Comparison of ENCODE assay signal across 32 cellular contexts in the genomic region with DNA sequence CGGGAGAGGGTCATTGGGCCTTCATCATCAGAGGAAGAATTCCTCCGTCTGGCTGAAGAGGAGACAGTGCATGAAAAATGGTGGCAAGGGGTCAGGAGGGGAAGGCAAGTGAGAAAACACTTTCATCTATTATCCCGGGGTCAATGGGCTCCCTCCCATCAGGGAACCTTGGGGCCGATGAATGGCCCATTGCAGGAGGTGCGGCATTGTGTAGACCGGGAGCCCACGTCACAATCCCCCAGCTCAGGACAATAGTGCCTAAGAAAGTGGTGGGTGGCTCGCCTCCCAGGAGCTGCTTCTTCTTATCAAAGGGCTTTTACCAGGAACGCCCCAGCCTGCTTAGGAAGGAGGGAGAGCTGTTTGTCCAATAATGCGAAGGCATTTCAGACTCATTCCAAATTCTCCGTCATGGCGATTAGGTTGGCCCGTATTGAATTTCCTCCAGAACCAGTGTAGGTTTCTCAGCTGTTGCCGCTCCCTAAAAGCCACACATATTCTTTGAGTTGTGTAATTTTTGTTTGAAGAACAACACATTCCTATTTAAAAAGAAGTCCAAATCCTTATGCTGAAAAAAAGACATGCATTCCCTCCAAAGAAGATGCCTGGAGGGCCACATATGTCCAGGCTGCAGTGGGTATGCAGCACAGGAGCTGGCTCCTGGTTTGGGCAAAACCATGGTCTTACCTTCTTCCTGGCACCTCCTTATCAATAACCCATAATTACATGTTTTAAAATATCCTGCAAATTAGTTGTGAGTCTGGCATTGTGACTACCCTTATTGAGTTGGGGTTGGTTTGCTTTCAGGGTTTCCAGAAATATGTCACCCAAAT.
"Had no signal": no experiment of that assay in that cellular context is flagged by ENCODE, and none has a peak within 500 bp of the region (broad histone marks: within the 10 kb centered on the region; RNA-seq: fewer than 3 reads in every experiment).

No MANE protein-coding gene starts in this region.

- H3K27me3 Mint-ChIP-seq: activated naive CD8-positive, alpha-beta T cell treated with anti-CD3 and anti-CD28 coated beads for 36 hours; stimulated activated naive CD8-positive, alpha-beta T cell treated with anti-CD3 and anti-CD28 coated beads, Interleukin-15, Interleukin-2, amounts not matched to agents 100 ng/mL and 50 ng/mL, for 24 hours; T-helper 17 cell had no signal

- FAIRE-seq: endometrium, keratinocyte, small intestine had no signal

- H3K4me1 Mint-ChIP-seq: activated naive CD8-positive, alpha-beta T cell treated with anti-CD3 and anti-CD28 coated beads for 36 hours; naive thymus-derived CD4-positive, alpha-beta T cell; stimulated activated effector memory CD8-positive, alpha-beta T cell treated with anti-CD3 and anti-CD28 coated beads, Interleukin-12 subunit alpha, Interleukin-12 subunit beta, amount 100 ng/mL, for 72 hours; T-helper 17 cell had no signal

- DNase-seq: activated CD4-positive, alpha-beta T cell treated with anti-CD3 and anti-CD28 coated beads for 48 hours; activated CD4-positive, alpha-beta T cell treated with anti-CD3 and anti-CD28 coated beads, Interleukin-2, amount 50 U/mL, for 48 hours; activated CD8-positive, alpha-beta memory T cell treated with anti-CD3 and anti-CD28 coated beads for 24 hours; activated effector memory CD4-positive, alpha-beta T cell treated with Interleukin-2 at 50 U/mL for 16 hours; activated naive CD4-positive, alpha-beta T cell treated with Interleukin-2 at 50 U/mL for 16 hours; activated naive CD8-positive, alpha-beta T cell treated with anti-CD3 and anti-CD28 coated beads for 36 hours; adrenal gland; aorta; body of pancreas; cerebellar nuclear complex; esophagus squamous epithelium; foreskin melanocyte; left cardiac atrium; mammary epithelial cell; naive thymus-derived CD4-positive, alpha-beta T cell; right lobe of liver; small intestine; stimulated activated CD4-positive, alpha-beta T cell treated with anti-CD3 and anti-CD28 coated beads, Interleukin-4, amount 100 ng/mL, for 24 hours; substantia nigra; T-helper 17 cell; T1000; upper lobe of right lung; WERI-Rb-1 had no signal

- H3K4me1 ChIP-seq: adrenal gland, body of pancreas, right lobe of liver, upper lobe of right lung had no signal

- H3K4me3 Mint-ChIP-seq: activated naive CD8-positive, alpha-beta T cell treated with anti-CD3 and anti-CD28 coated beads for 36 hours; naive thymus-derived CD4-positive, alpha-beta T cell; stimulated activated effector memory CD8-positive, alpha-beta T cell treated with anti-CD3 and anti-CD28 coated beads, Interleukin-12 subunit alpha, Interleukin-12 subunit beta, amount 100 ng/mL, for 72 hours; stimulated activated naive CD8-positive, alpha-beta T cell treated with anti-CD3 and anti-CD28 coated beads, Interleukin-15, Interleukin-2, amounts not matched to agents 100 ng/mL and 50 ng/mL, for 24 hours; T-helper 17 cell had no signal

- H3K27ac Mint-ChIP-seq: activated naive CD8-positive, alpha-beta T cell treated with anti-CD3 and anti-CD28 coated beads for 36 hours; naive thymus-derived CD4-positive, alpha-beta T cell; stimulated activated effector memory CD8-positive, alpha-beta T cell treated with anti-CD3 and anti-CD28 coated beads, Interleukin-12 subunit alpha, Interleukin-12 subunit beta, amount 100 ng/mL, for 72 hours; stimulated activated naive CD8-positive, alpha-beta T cell treated with anti-CD3 and anti-CD28 coated beads, Interleukin-15, Interleukin-2, amounts not matched to agents 100 ng/mL and 50 ng/mL, for 24 hours; T-helper 17 cell had no signal

- ATAC-seq: activated CD4-positive, CD25-positive, alpha-beta regulatory T cell treated with anti-CD3 and anti-CD28 coated beads, Interleukin-2, amount 50 U/mL, for 24 hours; body of pancreas; left cardiac atrium; naive thymus-derived CD4-positive, alpha-beta T cell; right lobe of liver; stimulated activated effector memory CD8-positive, alpha-beta T cell treated with anti-CD3 and anti-CD28 coated beads, Interleukin-12 subunit alpha, Interleukin-12 subunit beta, amount 100 ng/mL, for 72 hours; T-helper 17 cell; upper lobe of right lung had no signal

- H3K27ac ChIP-seq: adrenal gland, body of pancreas, cardiac muscle cell, coronary artery, epithelial cell of prostate, esophagus squamous epithelium, neutrophil, right lobe of liver, upper lobe of right lung, WERI-Rb-1 had no signal

- H3K36me3 ChIP-seq: adrenal gland, cardiac muscle cell, esophagus squamous epithelium, neutrophil, right lobe of liver, upper lobe of right lung, WERI-Rb-1 had no signal

- H3K9me3 ChIP-seq: adrenal gland, body of pancreas, esophagus squamous epithelium, neutrophil, right lobe of liver, upper lobe of right lung had no signal

- H3K36me3 Mint-ChIP-seq: activated naive CD8-positive, alpha-beta T cell treated with anti-CD3 and anti-CD28 coated beads for 36 hours; naive thymus-derived CD4-positive, alpha-beta T cell; stimulated activated effector memory CD8-positive, alpha-beta T cell treated with anti-CD3 and anti-CD28 coated beads, Interleukin-12 subunit alpha, Interleukin-12 subunit beta, amount 100 ng/mL, for 72 hours had no signal

- H3K27me3 ChIP-seq: adrenal gland, body of pancreas, cardiac muscle cell, neutrophil, right lobe of liver, upper lobe of right lung had no signal

- H3K4me3 ChIP-seq: adrenal gland, body of pancreas, cardiac muscle cell, coronary artery, esophagus squamous epithelium, right lobe of liver, upper lobe of right lung had no signal
